ENCODE assay signal across 8 cellular contexts in the genomic region with DNA sequence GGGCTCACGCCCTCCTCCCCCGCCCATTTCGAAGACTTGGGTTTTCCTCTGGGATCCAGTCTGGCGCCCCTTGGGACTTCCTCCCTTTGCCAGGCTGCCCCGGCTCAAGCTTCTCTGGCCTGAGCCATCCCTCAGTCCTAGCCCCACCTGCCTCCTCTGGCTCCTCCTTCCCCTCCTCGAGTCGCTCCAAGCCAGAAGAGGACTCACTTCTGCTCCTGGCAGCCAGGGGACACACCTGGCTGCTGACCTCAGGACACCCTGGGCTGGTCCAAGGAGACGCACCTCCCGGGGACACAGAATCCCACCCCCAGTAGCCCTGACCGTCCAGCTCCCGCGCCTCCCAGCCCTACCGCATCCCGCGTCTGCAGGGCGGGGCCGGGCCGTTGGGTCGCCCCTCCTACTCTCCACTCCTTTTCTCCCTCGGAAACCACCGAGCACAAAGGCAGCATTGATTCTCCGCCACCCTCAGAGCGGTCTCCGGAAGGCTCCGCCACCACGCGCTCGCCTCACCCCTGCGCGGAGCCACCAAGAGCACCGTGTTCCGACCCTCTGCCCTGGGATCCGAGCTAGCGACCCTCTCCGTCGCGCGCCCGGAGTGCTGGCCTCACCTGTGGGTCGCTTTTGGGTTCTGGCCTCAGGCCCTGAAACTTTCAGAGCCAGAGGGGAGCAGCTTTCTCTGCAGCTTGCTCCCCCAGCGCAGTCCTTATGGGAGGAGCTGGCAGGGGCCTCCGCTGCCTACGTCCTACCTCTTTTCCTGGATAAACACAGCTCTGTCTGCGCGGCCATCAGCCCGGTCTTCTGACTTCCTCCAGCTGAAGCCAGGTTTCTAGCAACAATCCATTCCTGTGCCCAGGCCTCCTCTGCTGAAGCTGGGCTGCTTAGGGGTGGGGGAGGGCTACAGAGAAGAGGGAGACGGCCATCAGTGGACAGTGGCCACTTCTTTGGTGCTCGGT. TPM values are rescaled to one million over a fixed set of nuclear protein-coding genes. Genes with fewer than 3 reads are reported as not detected.
DNase-seq lines count a peak whose midpoint lies in the region.

A gene (minus strand): TSS at position 364 of the 953 bp plus-strand sequence. CDS start 831 bp downstream, outside the sequence.

- peak within 1 kb of the TSS; percentile 91 for H3K56ac ChIP-seq in mesendoderm (ENCODE audit: low read length)

- H3K9ac ChIP-seq in duodenal mucosa (ENCODE audit: low read depth in 1 of 2, low read length in 2 of 2) (peak within 1 kb of the TSS; percentile 75 to 89), mesendoderm (ENCODE audit: low read length) (peak within 1 kb of the TSS; percentile 83)

- H3K36me3 ChIP-seq in duodenal mucosa (ENCODE audit: control insufficient read depth in 1 of 2, insufficient read depth in 2 of 2, low read length in 2 of 2) (no peaks in the 10 kb centered on the region), mesendoderm (ENCODE audit: control insufficient read depth, insufficient read depth, low read length) (no peaks in the 10 kb centered on the region)

- H3K27ac ChIP-seq in duodenal mucosa (ENCODE audit: low read depth, low read length) (peak within 1 kb of the TSS; percentile 86), mesendoderm (ENCODE audit: low read depth, low read length) (peak within 1 kb of the TSS; percentile 30)

- peak within 1 kb of the TSS; percentile 19 for H3K4me2 ChIP-seq in mesendoderm (ENCODE audit: low read length)

- no peaks in the 10 kb centered on the region for H3K9me3 ChIP-seq in duodenal mucosa (ENCODE audit: control insufficient read depth in 1 of 2, low read length in 2 of 2)

- H3K18ac ChIP-seq in mesendoderm (ENCODE audit: low read length) = peak within 1 kb of the TSS; percentile 75

- no peaks in the 10 kb centered on the region for H3K79me1 ChIP-seq in mesendoderm (ENCODE audit: low read length)

- DNase-seq in DMS79 treated with DMSO at 0.1 percent for 48 hours (lab: John Stamatoyannopoulos, UW) (peak; percentile 85), NCI-H1417 (lab: John Stamatoyannopoulos, UW) (peak; percentile 90 to 92 (median 92)), mesendoderm (peak; percentile 91), kidney glomerular epithelial cell (lab: John Stamatoyannopoulos, UW) (no peak)
- peak; percentile 75 to 84 for DNase-seq in activated CD4-positive, alpha-beta T cell treated with anti-CD3 and anti-CD28 coated beads, Interleukin-2, amount 50 U/mL, for 48 hours
- peak; percentile 45 for DNase-seq in stimulated activated CD8-positive, alpha-beta memory T cell treated with anti-CD3 and anti-CD28 coated beads, Interleukin-15, amount 100 ng/mL, for 1 hour (ENCODE audit: low read depth)
- DNase-seq in NK-92 treated with Interleukin-12 subunit alpha and Interleukin-12 subunit beta, amount 100 ng/mL, for 24 hours (lab: John Stamatoyannopoulos, UW) = no peak

- H3K27me3 ChIP-seq in duodenal mucosa (ENCODE audit: control insufficient read depth in 1 of 2, insufficient read depth in 2 of 2, low read length in 2 of 2) (no peaks in the 10 kb centered on the region), mesendoderm (ENCODE audit: insufficient read depth, low read length, poor library complexity) (no peaks in the 10 kb centered on the region)

- H2BK120ac ChIP-seq in mesendoderm (ENCODE audit: low read depth, low read length) = no peak within 1 kb of the TSS

- WGBS in mesendoderm (ENCODE audit: extremely low coverage, insufficient coverage, low lambda C conversion rate) = no CpG with 5 or more reads among the region's 48 CpGs

- H2AK5ac ChIP-seq in mesendoderm (ENCODE audit: low read length) = no peak within 1 kb of the TSS

- no peaks in the 10 kb centered on the region for H3K79me2 ChIP-seq in mesendoderm (ENCODE audit: control insufficient read depth, insufficient read depth, low read length)

- peak within 1 kb of the TSS; percentile 73 for H3K23ac ChIP-seq in mesendoderm (ENCODE audit: low read length)

- H4K5ac ChIP-seq in mesendoderm (ENCODE audit: low read length) = peak within 1 kb of the TSS; percentile 5

- peak within 1 kb of the TSS; percentile 64 for H2BK5ac ChIP-seq in mesendoderm (ENCODE audit: low read length)

- H3K4me3 ChIP-seq in duodenal mucosa (ENCODE audit: low read depth in 1 of 2, low read length in 2 of 2) = peak within 1 kb of the TSS; percentile 63 to 79
- H3K4me3 ChIP-seq in mesendoderm (ENCODE audit: low read length) = peak within 1 kb of the TSS; percentile 29

- no peak within 1 kb of the TSS for H4K8ac ChIP-seq in mesendoderm (ENCODE audit: low read depth, low read length)

- H3K4me1 ChIP-seq in duodenal mucosa (ENCODE audit: control insufficient read depth in 1 of 2, insufficient read depth in 2 of 2, low read length in 2 of 2) (peaks cover 36 to 40% of the 10 kb centered on the region in 2 donors), mesendoderm (ENCODE audit: control insufficient read depth, low read depth, low read length) (no peaks in the 10 kb centered on the region)

- peak within 1 kb of the TSS; percentile 77 for H3K4ac ChIP-seq in mesendoderm (ENCODE audit: low read depth, low read length)

- no peak within 1 kb of the TSS for H2BK15ac ChIP-seq in mesendoderm (replicated peaks; ENCODE audit: low read depth)

RNA-seq across cellular contexts. Expression of the gene that starts here (rescaled TPM):
- polyA plus RNA-seq in mesendoderm (2013, experiment 1 of 2) = 0.63 TPM
- 0.55 TPM for polyA plus RNA-seq in mesendoderm (2013, experiment 2 of 2)

Comparison
In these comparisons a context has a peak if more than half of its experiments do, and no peak if none do; other contexts are left out.
1. DNase-seq: peak in DMS79 treated with DMSO at 0.1 percent for 48 hours (single experiment), NCI-H1417 (3 of 3), activated CD4-positive, alpha-beta T cell treated with anti-CD3 and anti-CD28 coated beads, Interleukin-2, amount 50 U/mL, for 48 hours (2 of 2), mesendoderm (single experiment) and stimulated activated CD8-positive, alpha-beta memory T cell treated with anti-CD3 and anti-CD28 coated beads, Interleukin-15, amount 100 ng/mL, for 1 hour (single experiment); none in NK-92 treated with Interleukin-12 subunit alpha and Interleukin-12 subunit beta, amount 100 ng/mL, for 24 hours (single experiment) and kidney glomerular epithelial cell (single experiment).